7 cellular contexts compared by ENCODE assay signal in the genomic region with DNA sequence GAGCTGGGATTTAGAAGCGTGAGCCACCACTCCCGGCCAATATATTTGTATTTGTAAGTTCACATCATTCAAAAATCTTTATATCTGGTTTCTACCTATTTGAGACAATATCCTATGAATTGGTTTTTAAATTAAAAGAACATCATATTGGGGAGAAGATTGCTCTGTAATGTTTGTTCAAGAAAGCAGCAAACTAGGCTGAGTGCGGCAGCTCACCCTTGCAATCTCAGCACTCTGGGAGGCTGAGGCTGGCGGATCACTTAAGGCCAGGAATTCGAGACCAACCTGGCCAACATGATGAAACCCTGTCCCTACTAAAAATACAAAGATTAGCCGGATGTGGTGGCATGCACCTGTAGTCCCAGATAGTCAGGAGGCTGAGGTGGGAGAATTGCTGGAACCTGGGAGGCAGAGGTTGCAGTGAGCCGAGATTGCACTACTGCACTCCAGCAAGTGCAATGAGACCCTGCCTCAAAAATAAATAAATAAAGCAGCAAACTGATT.
"Had no signal": no experiment of that assay in that cellular context is flagged by ENCODE, and none has a peak within 500 bp of the region (broad histone marks: within the 10 kb centered on the region; RNA-seq: fewer than 3 reads in every experiment).

No MANE protein-coding gene starts in this region.

- ATAC-seq: GM23338 had no signal

- H2AFZ ChIP-seq: GM23338 had no signal

- DNase-seq: H9, HCEC 1CT, IMR-90 had no signal

- H3K4me3 ChIP-seq: GM23338 had no signal

- H3K4me2 ChIP-seq: GM23338 had no signal

- FAIRE-seq: H1, H54, HTR-8/SVneo had no signal
